In the genomic region with DNA sequence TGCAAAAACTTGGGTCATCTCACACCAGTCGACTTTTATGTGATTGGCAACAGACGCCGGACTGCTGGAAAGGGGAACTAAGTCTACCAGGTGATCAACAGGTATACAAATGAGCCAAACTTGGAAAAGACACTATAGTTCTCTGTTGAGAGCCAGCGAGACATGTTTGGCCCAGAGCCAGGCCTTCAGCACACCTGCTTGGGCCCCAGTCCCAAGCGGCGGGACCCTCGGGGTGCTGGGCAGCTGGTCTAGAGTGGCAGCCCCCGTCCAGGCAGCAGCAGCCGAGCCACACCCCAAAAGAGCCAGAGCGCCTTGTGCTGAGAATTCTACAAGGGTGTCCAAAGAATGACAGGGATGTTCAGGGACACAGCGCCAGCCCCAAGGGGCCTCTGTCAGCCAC, we compare ENCODE assay signal across 18 cellular contexts. TPM values are rescaled to one million over a fixed set of nuclear protein-coding genes. Genes with fewer than 3 reads are reported as not detected.
DNase-seq lines count a peak whose midpoint lies in the region; ATAC-seq and TF ChIP-seq lines count a peak whose summit lies in the region.
"Had no signal": no experiment of that assay in that cellular context is flagged by ENCODE, and none has a peak within 500 bp of the region (broad histone marks: within the 10 kb centered on the region; RNA-seq: fewer than 3 reads in every experiment).

No MANE protein-coding gene starts in this region.

- no peaks in the 10 kb centered on the region for H3K9me3 ChIP-seq in spleen
- H3K9me3 ChIP-seq: HAP-1 had no signal

- no peak overlapping the region for H3K4me3 Mint-ChIP-seq in activated CD8-positive, alpha-beta T cell treated with anti-CD3 and anti-CD28 coated beads for 36 hours
- H3K4me3 Mint-ChIP-seq in activated CD8-positive, alpha-beta T cell treated with anti-CD3 and anti-CD28 coated beads, Interleukin-2, amount 10 ng/mL, durations not matched to agents 7 days and 5 days = no peak overlapping the region
- no peak overlapping the region for H3K4me3 Mint-ChIP-seq in chondrocyte (ENCODE audit: unreplicated experiment)
- H3K4me3 Mint-ChIP-seq in activated naive CD8-positive, alpha-beta T cell treated with anti-CD3 and anti-CD28 coated beads, Interleukin-2, amount 50 U/mL, for 24 hours = no peak overlapping the region
- H3K4me3 Mint-ChIP-seq: CD4-positive, alpha-beta memory T cell had no signal

- TF ChIP-seq CTCF in activated CD8-positive, alpha-beta T cell treated with anti-CD3 and anti-CD28 coated beads for 36 hours (IDR thresholded peaks at IDR 0.05) = no peak
- no peak for TF ChIP-seq CTCF in chondrocyte (IDR thresholded peaks at IDR 0.05)
- no peak for TF ChIP-seq CTCF in spleen (IDR thresholded peaks at IDR 0.05 in 8 of 11, conservative IDR thresholded peaks at IDR 0.05 in 3 of 11)

- POLR2A ChIA-PET in activated CD8-positive, alpha-beta T cell treated with anti-CD3 and anti-CD28 coated beads for 36 hours (lab: Charles Lee) = no interaction called here
- POLR2A ChIA-PET in activated CD8-positive, alpha-beta T cell treated with anti-CD3 and anti-CD28 coated beads, Interleukin-2, amount 10 ng/mL, durations not matched to agents 7 days and 5 days (lab: Charles Lee) = no interaction called here

- peaks cover 0 to 46% (median 18%) of the 10 kb centered on the region in 6 donors for H3K4me1 ChIP-seq in spleen
- H3K4me1 ChIP-seq: HAP-1 had no signal

- no peaks in the 10 kb centered on the region for H3K27me3 ChIP-seq in spleen (replicated peaks in 1 of 7)

- no peak overlapping the region for H3K27ac ChIP-seq in spleen

- H3K27me3 Mint-ChIP-seq in activated CD8-positive, alpha-beta T cell treated with anti-CD3 and anti-CD28 coated beads for 36 hours = no peaks in the 10 kb centered on the region
- no peaks in the 10 kb centered on the region for H3K27me3 Mint-ChIP-seq in activated CD8-positive, alpha-beta T cell treated with anti-CD3 and anti-CD28 coated beads, Interleukin-2, amount 10 ng/mL, durations not matched to agents 7 days and 5 days (ENCODE audit: low read depth)
- no peaks in the 10 kb centered on the region for H3K27me3 Mint-ChIP-seq in chondrocyte (ENCODE audit: low read depth)
- no peaks in the 10 kb centered on the region for H3K27me3 Mint-ChIP-seq in activated naive CD8-positive, alpha-beta T cell treated with anti-CD3 and anti-CD28 coated beads, Interleukin-2, amount 50 U/mL, for 24 hours
- H3K27me3 Mint-ChIP-seq: CD4-positive, alpha-beta memory T cell had no signal

- CTCF ChIA-PET in activated CD8-positive, alpha-beta T cell treated with anti-CD3 and anti-CD28 coated beads for 36 hours (lab: Charles Lee) = no interaction called here
- CTCF ChIA-PET in activated CD8-positive, alpha-beta T cell treated with anti-CD3 and anti-CD28 coated beads, Interleukin-2, amount 10 ng/mL, durations not matched to agents 7 days and 5 days (lab: Charles Lee) = no interaction called here

- peaks cover 23% of the 10 kb centered on the region for H3K36me3 Mint-ChIP-seq in activated CD8-positive, alpha-beta T cell treated with anti-CD3 and anti-CD28 coated beads for 36 hours (ENCODE audit: low read depth)
- H3K36me3 Mint-ChIP-seq in activated CD8-positive, alpha-beta T cell treated with anti-CD3 and anti-CD28 coated beads, Interleukin-2, amount 10 ng/mL, durations not matched to agents 7 days and 5 days (ENCODE audit: low read depth) = peaks cover 48% of the 10 kb centered on the region
- peaks cover 13% of the 10 kb centered on the region for H3K36me3 Mint-ChIP-seq in chondrocyte (ENCODE audit: low read depth)
- H3K36me3 Mint-ChIP-seq in activated naive CD8-positive, alpha-beta T cell treated with anti-CD3 and anti-CD28 coated beads, Interleukin-2, amount 50 U/mL, for 24 hours (ENCODE audit: low read depth) = peaks cover 23% of the 10 kb centered on the region

- no peak for ATAC-seq in activated CD8-positive, alpha-beta T cell treated with anti-CD3 and anti-CD28 coated beads for 36 hours
- no peak for ATAC-seq in activated CD8-positive, alpha-beta T cell treated with anti-CD3 and anti-CD28 coated beads, Interleukin-2, amount 10 ng/mL, durations not matched to agents 7 days and 5 days
- ATAC-seq in activated naive CD8-positive, alpha-beta T cell treated with anti-CD3 and anti-CD28 coated beads, Interleukin-2, amount 50 U/mL, for 24 hours = no peak

- TF ChIP-seq POLR2A in spleen (IDR thresholded peaks at IDR 0.05) = no peak

- peaks cover 10% of the 10 kb centered on the region for H3K4me1 Mint-ChIP-seq in activated CD8-positive, alpha-beta T cell treated with anti-CD3 and anti-CD28 coated beads for 36 hours (ENCODE audit: low read depth)
- H3K4me1 Mint-ChIP-seq in activated CD8-positive, alpha-beta T cell treated with anti-CD3 and anti-CD28 coated beads, Interleukin-2, amount 10 ng/mL, durations not matched to agents 7 days and 5 days (ENCODE audit: low read depth) = peaks cover 11% of the 10 kb centered on the region
- H3K4me1 Mint-ChIP-seq in chondrocyte (ENCODE audit: low read depth) = peaks cover 16% of the 10 kb centered on the region
- H3K4me1 Mint-ChIP-seq in activated naive CD8-positive, alpha-beta T cell treated with anti-CD3 and anti-CD28 coated beads, Interleukin-2, amount 50 U/mL, for 24 hours = peaks cover 11% of the 10 kb centered on the region

- peaks cover 6 to 98% (median 70%) of the 10 kb centered on the region in 6 donors for H3K36me3 ChIP-seq in spleen

- H3K4me3 ChIP-seq in spleen = no peak overlapping the region
- H3K4me3 ChIP-seq: HAP-1 had no signal

- peak overlapping the region; percentile 25 for H3K27ac Mint-ChIP-seq in activated CD8-positive, alpha-beta T cell treated with anti-CD3 and anti-CD28 coated beads for 36 hours
- no peak overlapping the region for H3K27ac Mint-ChIP-seq in activated CD8-positive, alpha-beta T cell treated with anti-CD3 and anti-CD28 coated beads, Interleukin-2, amount 10 ng/mL, durations not matched to agents 7 days and 5 days
- no peak overlapping the region for H3K27ac Mint-ChIP-seq in chondrocyte (ENCODE audit: unreplicated experiment)
- H3K27ac Mint-ChIP-seq in activated naive CD8-positive, alpha-beta T cell treated with anti-CD3 and anti-CD28 coated beads, Interleukin-2, amount 50 U/mL, for 24 hours = no peak overlapping the region

- WGBS in spleen, 5 donors = 87 to 90% (median 89%) methylated on average over 11 of the region's 11 CpGs

- no peaks in the 10 kb centered on the region for H3K9me3 Mint-ChIP-seq in activated CD8-positive, alpha-beta T cell treated with anti-CD3 and anti-CD28 coated beads for 36 hours
- no peaks in the 10 kb centered on the region for H3K9me3 Mint-ChIP-seq in activated CD8-positive, alpha-beta T cell treated with anti-CD3 and anti-CD28 coated beads, Interleukin-2, amount 10 ng/mL, durations not matched to agents 7 days and 5 days (ENCODE audit: insufficient read depth)
- no peaks in the 10 kb centered on the region for H3K9me3 Mint-ChIP-seq in chondrocyte (ENCODE audit: low read depth)
- no peaks in the 10 kb centered on the region for H3K9me3 Mint-ChIP-seq in activated naive CD8-positive, alpha-beta T cell treated with anti-CD3 and anti-CD28 coated beads, Interleukin-2, amount 50 U/mL, for 24 hours

- intact Hi-C loops in activated CD8-positive, alpha-beta T cell treated with anti-CD3 and anti-CD28 coated beads for 36 hours (cut with micrococcal nuclease) = no loop called here
- intact Hi-C loops in spleen (cut with DNase I; ENCODE audit: low total_unique reads) = no loop called here

- no peak for DNase-seq in activated CD8-positive, alpha-beta T cell treated with anti-CD3 and anti-CD28 coated beads for 36 hours
- no peak for DNase-seq in activated CD8-positive, alpha-beta T cell treated with anti-CD3 and anti-CD28 coated beads, Interleukin-2, amount 10 ng/mL, durations not matched to agents 7 days and 5 days
- peak; percentile 76 for DNase-seq in NCI-H1105 treated with DMSO at 0.1 percent for 48 hours (lab: John Stamatoyannopoulos, UW)
- DNase-seq in chondrocyte (ENCODE audit: low spot score) = peak; percentile 73
- peak; percentile 69 for DNase-seq in spleen
- no peak for DNase-seq in DMS53 (lab: John Stamatoyannopoulos, UW)
- DNase-seq in NK-92 treated with Interleukin-12 subunit alpha and Interleukin-12 subunit beta, amount 100 ng/mL, for 24 hours (lab: John Stamatoyannopoulos, UW) = no peak
- DNase-seq in activated naive CD8-positive, alpha-beta T cell treated with anti-CD3 and anti-CD28 coated beads, Interleukin-2, amount 50 U/mL, for 24 hours = no peak
- DNase-seq: Calu3; CD4-positive, alpha-beta memory T cell; DMS79; KG1; NCI-H146; NCI-H2081 treated with DMSO at 0.1 percent for 48 hours; NCI-H2227 treated with DMSO at 0.1 percent for 48 hours; NCI-H524; SIG-M5 had no signal

RNA-seq across cellular contexts. Expression of gene NAXD, which starts 28.0 kb away (rescaled TPM):
- total RNA-seq in activated CD8-positive, alpha-beta T cell treated with anti-CD3 and anti-CD28 coated beads for 36 hours = 10 to 100 TPM; 22.7 to 24.8 TPM
- 10 to 100 TPM; 23.7 to 24.3 TPM for total RNA-seq in activated CD8-positive, alpha-beta T cell treated with anti-CD3 and anti-CD28 coated beads, Interleukin-2, amount 10 ng/mL, durations not matched to agents 7 days and 5 days
- total RNA-seq in chondrocyte = 23.5 to 28.4 TPM (median 27.1 TPM) in 3 replicates
- 10 to 100 TPM; 27.1 to 35.5 (median 34.0) TPM for total RNA-seq in spleen
- polyA plus RNA-seq in spleen = 10 to 100 TPM; 25.1 to 40.9 (median 35.8) TPM

Comparison
In these comparisons a context has a peak if more than half of its experiments do, and no peak if none do; other contexts are left out.
1. DNase-seq: peak in NCI-H1105 treated with DMSO at 0.1 percent for 48 hours (single experiment), chondrocyte (single experiment) and spleen (single experiment); none in activated CD8-positive, alpha-beta T cell treated with anti-CD3 and anti-CD28 coated beads for 36 hours (single experiment), activated CD8-positive, alpha-beta T cell treated with anti-CD3 and anti-CD28 coated beads, Interleukin-2, amount 10 ng/mL, durations not matched to agents 7 days and 5 days (single experiment), DMS53 (single experiment), NK-92 treated with Interleukin-12 subunit alpha and Interleukin-12 subunit beta, amount 100 ng/mL, for 24 hours (single experiment) and activated naive CD8-positive, alpha-beta T cell treated with anti-CD3 and anti-CD28 coated beads, Interleukin-2, amount 50 U/mL, for 24 hours (single experiment).